1 cellular context compared by ENCODE assay signal in genomic region chr16:18804540-18804939, GRCh38.
TF ChIP-seq lines count a peak whose summit lies in the region.

No MANE protein-coding gene starts in this region.

TF ChIP-seq in GM12878, 131 proteins besides CTCF, POLR2A, EP300 and RAD21:
- TF ChIP-seq, protein P1, sequence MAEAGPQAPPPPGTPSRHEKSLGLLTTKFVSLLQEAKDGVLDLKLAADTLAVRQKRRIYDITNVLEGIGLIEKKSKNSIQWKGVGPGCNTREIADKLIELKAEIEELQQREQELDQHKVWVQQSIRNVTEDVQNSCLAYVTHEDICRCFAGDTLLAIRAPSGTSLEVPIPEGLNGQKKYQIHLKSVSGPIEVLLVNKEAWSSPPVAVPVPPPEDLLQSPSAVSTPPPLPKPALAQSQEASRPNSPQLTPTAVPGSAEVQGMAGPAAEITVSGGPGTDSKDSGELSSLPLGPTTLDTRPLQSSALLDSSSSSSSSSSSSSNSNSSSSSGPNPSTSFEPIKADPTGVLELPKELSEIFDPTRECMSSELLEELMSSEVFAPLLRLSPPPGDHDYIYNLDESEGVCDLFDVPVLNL (IDR thresholded peaks at IDR 0.05; ENCODE audit: low read depth, low read length) = no peak
- TF ChIP-seq MEF2A (IDR thresholded peaks at IDR 0.05; ENCODE audit: insufficient read depth, low read depth, low read length) (no peak), ATF2 (IDR thresholded peaks at IDR 0.05; ENCODE audit: low read length) (no peak), STAT3 (IDR thresholded peaks at IDR 0.05; ENCODE audit: low read depth, low read length) (no peak), MLLT1 (IDR thresholded peaks at IDR 0.05) (no peak), BCL3 (IDR thresholded peaks at IDR 0.05; ENCODE audit: borderline replicate concordance, insufficient read depth, low read depth, low read length, poor library complexity, severe bottlenecking) (no peak), CREM (IDR thresholded peaks at IDR 0.05; ENCODE audit: low read depth) (no peak), SMARCA5 (IDR thresholded peaks at IDR 0.05) (no peak)
TF ChIP-seq in GM12878: peak in this region for 0.
